13 cellular contexts compared by ENCODE assay signal in genomic region chr13:59745395-59745788, GRCh38.
DNase-seq lines count a peak whose midpoint lies in the region; ATAC-seq and TF ChIP-seq lines count a peak whose summit lies in the region.
"Had no signal": no experiment of that assay in that cellular context is flagged by ENCODE, and none has a peak within 500 bp of the region (broad histone marks: within the 10 kb centered on the region; RNA-seq: fewer than 3 reads in every experiment).

No MANE protein-coding gene starts in this region.

- H3K36me3 Mint-ChIP-seq in immature natural killer cell: no peaks in the 10 kb centered on the region

- ATAC-seq in GM21737 (IDR thresholded peaks at IDR 0.05; ENCODE audit: unreplicated experiment): peak; percentile 57

- H3K9me3 ChIP-seq in Loucy (ENCODE audit: insufficient read depth, low read depth, low read length): no peaks in the 10 kb centered on the region
- no peaks in the 10 kb centered on the region for H3K9me3 ChIP-seq in effector memory CD4-positive, alpha-beta T cell (ENCODE audit: control insufficient read depth, low read length)
- no peaks in the 10 kb centered on the region for H3K9me3 ChIP-seq in colonic mucosa

- H3K4me1 ChIP-seq in Loucy (ENCODE audit: insufficient read depth, low read length, poor library complexity, severe bottlenecking): peaks cover 6% of the 10 kb centered on the region
- no peaks in the 10 kb centered on the region for H3K4me1 ChIP-seq in effector memory CD4-positive, alpha-beta T cell (ENCODE audit: control insufficient read depth, insufficient read depth, low read length, poor library complexity, severe bottlenecking)
- no peaks in the 10 kb centered on the region for H3K4me1 ChIP-seq in colonic mucosa

- H3K4me1 Mint-ChIP-seq in immature natural killer cell: peaks cover 20 to 27% of the 10 kb centered on the region in 2 donors
- H3K4me1 Mint-ChIP-seq: B cell had no signal

- DNase-seq in EH (ENCODE audit: low read depth): peak; percentile 27
- DNase-seq in immature natural killer cell: peak in 1 of 3 donors; percentile 6
- DNase-seq in NOMO-1 (lab: John Stamatoyannopoulos, UW; ENCODE audit: unreplicated experiment in 2 of 2): no peak
- no peak for DNase-seq in NCI-H1436 treated with DMSO at 0.1 percent for 48 hours (lab: John Stamatoyannopoulos, UW)
- DNase-seq in effector memory CD4-positive, alpha-beta T cell: no peak
- DNase-seq in colonic mucosa: no peak
- DNase-seq: activated CD8-positive, alpha-beta memory T cell treated with anti-CD3 and anti-CD28 coated beads, Interleukin-2, amount 50 U/mL, for 4 hours; central memory CD4-positive, alpha-beta T cell; Kasumi-1; NCI-H526 treated with DMSO at 0.1 percent for 48 hours had no signal

- TF ChIP-seq CTCF in Loucy (conservative IDR thresholded peaks at IDR 0.05; ENCODE audit: low read length) (no peak), colonic mucosa (IDR thresholded peaks at IDR 0.05) (no peak)

- intact Hi-C loops in colonic mucosa (cut with DNase I): no loop called here

- peak overlapping the region; percentile 31 to 64 (median 59) for H3K4me3 Mint-ChIP-seq in immature natural killer cell
- H3K4me3 Mint-ChIP-seq: B cell had no signal

- H3K36me3 ChIP-seq in Loucy (ENCODE audit: insufficient read depth, low read length): no peaks in the 10 kb centered on the region
- H3K36me3 ChIP-seq in effector memory CD4-positive, alpha-beta T cell (ENCODE audit: control insufficient read depth, insufficient read depth, low read length): no peaks in the 10 kb centered on the region
- no peaks in the 10 kb centered on the region for H3K36me3 ChIP-seq in colonic mucosa

- H3K4me3 ChIP-seq in Loucy (ENCODE audit: low read length, poor library complexity, severe bottlenecking) (no peak overlapping the region), colonic mucosa (no peak overlapping the region)
- H3K4me3 ChIP-seq in effector memory CD4-positive, alpha-beta T cell (ENCODE audit: insufficient read depth, low read depth, low read length, poor library complexity, severe bottlenecking): no peak overlapping the region

- no peaks in the 10 kb centered on the region for H4K20me1 ChIP-seq in Loucy (ENCODE audit: insufficient read depth, low read length, poor library complexity, severe bottlenecking)

- H3K9me3 Mint-ChIP-seq in immature natural killer cell: peaks cover 0 to 3% (median 0%) of the 10 kb centered on the region in 6 donors

- no peak overlapping the region for H3K27ac ChIP-seq in effector memory CD4-positive, alpha-beta T cell (ENCODE audit: insufficient read depth, low read length, poor library complexity, severe bottlenecking)
- no peak overlapping the region for H3K27ac ChIP-seq in colonic mucosa

- peak overlapping the region; percentile 6; the same call in 1 of the 2 replicates for H2AFZ ChIP-seq in Loucy (ENCODE audit: low read length)

- H3K27me3 ChIP-seq in Loucy (ENCODE audit: insufficient read depth, low read length, poor library complexity, severe bottlenecking) (no peaks in the 10 kb centered on the region), colonic mucosa (no peaks in the 10 kb centered on the region)
- no peaks in the 10 kb centered on the region for H3K27me3 ChIP-seq in effector memory CD4-positive, alpha-beta T cell (replicated peaks; ENCODE audit: control insufficient read depth, insufficient read depth, low read length, poor library complexity, severe bottlenecking)

- no peaks in the 10 kb centered on the region for H3K79me2 ChIP-seq in Loucy (ENCODE audit: insufficient read depth, low read length)

- no peaks in the 10 kb centered on the region for H3K9me2 ChIP-seq in Loucy (replicated peaks; ENCODE audit: low read depth, low read length)

- H3K27me3 Mint-ChIP-seq in immature natural killer cell (ENCODE audit: low read depth in 3 of 3): peaks cover 0 to 2% (median 0%) of the 10 kb centered on the region in 3 donors
- H3K27me3 Mint-ChIP-seq: B cell had no signal

- H3K4me2 ChIP-seq in Loucy (ENCODE audit: low read depth, low read length, poor library complexity, severe bottlenecking): no peak overlapping the region

- H3K9ac ChIP-seq in Loucy (ENCODE audit: low read depth, low read length, poor library complexity, severe bottlenecking) (no peak overlapping the region), colonic mucosa (ENCODE audit: low read depth in 2 of 2, low read length in 2 of 2) (no peak overlapping the region)

- H3K27ac Mint-ChIP-seq in immature natural killer cell: peak overlapping the region; percentile 67 to 88 (median 80)
- H3K27ac Mint-ChIP-seq: B cell had no signal

- no peaks in the 10 kb centered on the region for H3F3A ChIP-seq in Loucy (ENCODE audit: low read depth)
